Comparison of ENCODE assay signal across 32 cellular contexts in the genomic region with DNA sequence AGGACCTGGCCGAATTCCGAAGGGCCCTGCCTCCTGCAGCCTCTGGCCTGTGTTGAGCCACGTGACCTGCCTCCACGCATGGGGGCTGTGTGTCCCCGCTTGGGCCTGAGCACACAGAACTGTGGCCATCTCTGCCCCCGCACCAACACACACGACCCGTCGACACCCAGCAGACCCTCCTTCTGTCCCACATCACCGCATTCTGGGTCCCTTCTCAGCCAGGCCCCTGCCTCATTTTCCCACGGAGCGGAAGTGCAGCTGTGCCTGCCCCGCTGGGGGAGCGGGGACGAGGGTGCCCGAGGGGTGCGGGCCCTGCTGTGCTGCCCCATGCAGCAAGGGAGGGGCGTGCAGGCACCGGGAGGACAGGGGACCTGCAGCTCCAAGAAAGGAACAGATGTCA.
"Had no signal": no experiment of that assay in that cellular context is flagged by ENCODE, and none has a peak within 500 bp of the region (broad histone marks: within the 10 kb centered on the region; RNA-seq: fewer than 3 reads in every experiment).

No MANE protein-coding gene starts in this region.

- ATAC-seq: activated CD8-positive, alpha-beta T cell treated with anti-CD3 and anti-CD28 coated beads for 36 hours; activated T-cell treated with anti-CD3 and anti-CD28 coated beads, Interleukin-2, amount 50 U/mL, for 72 hours; activated T-helper 17 cell treated with anti-CD3 and anti-CD28 coated beads, Interleukin-2, amount 50 U/mL, for 72 hours had no signal

- H3K9me3 Mint-ChIP-seq: activated CD8-positive, alpha-beta T cell treated with anti-CD3 and anti-CD28 coated beads for 36 hours; activated naive CD4-positive, alpha-beta T cell treated with anti-CD3 and anti-CD28 coated beads, Interleukin-2, amount 50 U/mL, for 24 hours; activated T-cell treated with anti-CD3 and anti-CD28 coated beads, Interleukin-2, amount 50 U/mL, for 72 hours; activated T-helper 17 cell treated with anti-CD3 and anti-CD28 coated beads, Interleukin-2, amount 50 U/mL, for 72 hours had no signal

- H3K27me3 Mint-ChIP-seq: activated CD8-positive, alpha-beta T cell treated with anti-CD3 and anti-CD28 coated beads for 36 hours; activated naive CD4-positive, alpha-beta T cell treated with anti-CD3 and anti-CD28 coated beads, Interleukin-2, amount 50 U/mL, for 24 hours; activated T-helper 17 cell treated with anti-CD3 and anti-CD28 coated beads, Interleukin-2, amount 50 U/mL, for 72 hours; brain had no signal

- H3K4me3 Mint-ChIP-seq: activated CD8-positive, alpha-beta T cell treated with anti-CD3 and anti-CD28 coated beads for 36 hours; activated naive CD4-positive, alpha-beta T cell treated with anti-CD3 and anti-CD28 coated beads, Interleukin-2, amount 50 U/mL, for 24 hours; activated T-cell treated with anti-CD3 and anti-CD28 coated beads, Interleukin-2, amount 50 U/mL, for 72 hours; activated T-helper 17 cell treated with anti-CD3 and anti-CD28 coated beads, Interleukin-2, amount 50 U/mL, for 72 hours; brain had no signal

- H3K27ac ChIP-seq: Peyer's patch, SJCRH30, SK-N-MC, WERI-Rb-1 had no signal

- H3K36me3 Mint-ChIP-seq: brain had no signal

- H3K27ac Mint-ChIP-seq: activated CD8-positive, alpha-beta T cell treated with anti-CD3 and anti-CD28 coated beads for 36 hours; activated naive CD4-positive, alpha-beta T cell treated with anti-CD3 and anti-CD28 coated beads, Interleukin-2, amount 50 U/mL, for 24 hours; activated T-cell treated with anti-CD3 and anti-CD28 coated beads, Interleukin-2, amount 50 U/mL, for 72 hours; activated T-helper 17 cell treated with anti-CD3 and anti-CD28 coated beads, Interleukin-2, amount 50 U/mL, for 72 hours had no signal

- DNase-seq: activated CD4-positive, alpha-beta T cell treated with anti-CD3 and anti-CD28 coated beads for 1 hour; activated CD4-positive, alpha-beta T cell treated with anti-CD3 and anti-CD28 coated beads for 48 hours; activated CD4-positive, alpha-beta T cell treated with anti-CD3 and anti-CD28 coated beads, Interleukin-2, amount 50 U/mL, for 4 hours; activated CD4-positive, CD25-positive, alpha-beta regulatory T cell; activated CD8-positive, alpha-beta T cell treated with anti-CD3 and anti-CD28 coated beads for 36 hours; activated effector memory CD4-positive, alpha-beta T cell treated with anti-CD3 and anti-CD28 coated beads, Interleukin-2, amount 50 U/mL, for 16 hours; activated naive CD4-positive, alpha-beta T cell; activated T-cell treated with anti-CD3 and anti-CD28 coated beads, Interleukin-2, amount 50 U/mL, for 1 hour; activated T-cell treated with anti-CD3 and anti-CD28 coated beads, Interleukin-2, amount 50 U/mL, for 72 hours; adrenal gland; caudate nucleus; Karpas-422; KBM-7; NCI-H1105; NCI-H1417 treated with DMSO at 0.1 percent for 48 hours; NCI-H1930; NCI-H2081 treated with DMSO at 0.1 percent for 48 hours; NCI-H345; NCI-H524 treated with DMSO at 0.1 percent for 48 hours; NCI-H748 treated with DMSO at 0.1 percent for 48 hours; NK-92 treated with Interleukin-12 subunit alpha and Interleukin-12 subunit beta, amount 100 ng/mL, for 24 hours; PC-3; Peyer's patch; Right ventricle myocardium superior; RPMI8226; SJCRH30; T1000; WERI-Rb-1 had no signal
